Comparison of ENCODE assay signal across 16 cellular contexts in genomic region chr15:80507131-80507530, GRCh38.
DNase-seq lines count a peak whose midpoint lies in the region; TF ChIP-seq lines count a peak whose summit lies in the region.
"Had no signal": no experiment of that assay in that cellular context is flagged by ENCODE, and none has a peak within 500 bp of the region (broad histone marks: within the 10 kb centered on the region; RNA-seq: fewer than 3 reads in every experiment).

No MANE protein-coding gene starts in this region.

- H3K27me3 Mint-ChIP-seq in neural progenitor cell (ENCODE audit: insufficient read depth, low read depth) = no peaks in the 10 kb centered on the region

- H3K14ac ChIP-seq in neuronal stem cell (ENCODE audit: low read length) = peak overlapping the region; percentile 22

- H3K36me3 Mint-ChIP-seq in neural progenitor cell = peaks cover 25% of the 10 kb centered on the region

- H2AK5ac ChIP-seq in neuronal stem cell (ENCODE audit: low read depth, low read length) = no peak overlapping the region

- no peak overlapping the region for H3K18ac ChIP-seq in neuronal stem cell (ENCODE audit: low read length)

- no peak overlapping the region for H2BK120ac ChIP-seq in neuronal stem cell (ENCODE audit: low read depth, low read length)

- DNase-seq in EH (ENCODE audit: low read depth) (peak; percentile 94), SJSA1 (ENCODE audit: low read depth in 1 of 2, low spot score in 2 of 2) (no peak), fibroblast of lung (ENCODE audit: low read depth in 2 of 2) (no peak), neuronal stem cell (ENCODE audit: low spot score) (no peak), OCI-M1 (lab: John Stamatoyannopoulos, UW) (no peak), neural progenitor cell (ENCODE audit: low spot score) (no peak), NAMALWA (ENCODE audit: low spot score) (no peak), NCI-H146 treated with DMSO at 0.1 percent for 48 hours (lab: John Stamatoyannopoulos, UW; ENCODE audit: unreplicated experiment) (no peak)
- DNase-seq: AML-193, GDM1, NCI-H1105, NCI-H187 treated with DMSO at 0.1 percent for 48 hours, NCI-H510A, NCI-H82 had no signal

- H3K27ac ChIP-seq in SJSA1 (peak overlapping the region; percentile 89), fibroblast of lung (ENCODE audit: insufficient read depth, low read length) (peak overlapping the region; percentile 87), neuronal stem cell (replicated peaks; ENCODE audit: low read length) (no peak overlapping the region), neural progenitor cell (no peak overlapping the region)
- H3K27ac ChIP-seq: KMS-11 had no signal

- H3K23ac ChIP-seq in neuronal stem cell (ENCODE audit: low read depth, low read length, poor library complexity) = no peak overlapping the region

- H3K9ac ChIP-seq in fibroblast of lung (ENCODE audit: insufficient read depth, low read length) (peak overlapping the region; percentile 48), neuronal stem cell (ENCODE audit: low read depth, low read length, poor library complexity) (no peak overlapping the region), neural progenitor cell (no peak overlapping the region)
- H3K9ac ChIP-seq: KMS-11 had no signal

- H3K4me1 ChIP-seq in SJSA1 (replicated peaks) = peaks cover 28% of the 10 kb centered on the region
- H3K4me1 ChIP-seq in fibroblast of lung (ENCODE audit: control insufficient read depth, extremely low read depth, insufficient read depth, low read length) = peaks cover 18% of the 10 kb centered on the region
- H3K4me1 ChIP-seq in neuronal stem cell (ENCODE audit: control insufficient read depth in 2 of 2, insufficient read depth in 1 of 2, low read depth in 1 of 2, low read length in 2 of 2) = peaks cover 0 to 1% of the 10 kb centered on the region in 2 donors
- H3K4me1 ChIP-seq in neural progenitor cell = no peaks in the 10 kb centered on the region

- no peak overlapping the region for H4K91ac ChIP-seq in neuronal stem cell (ENCODE audit: low read depth, low read length, poor library complexity)

- H3K9me3 ChIP-seq in SJSA1 (replicated peaks) (no peaks in the 10 kb centered on the region), fibroblast of lung (ENCODE audit: control insufficient read depth, insufficient read depth, low read depth, low read length) (no peaks in the 10 kb centered on the region), neuronal stem cell (replicated peaks in 1 of 2; ENCODE audit: control insufficient read depth in 2 of 2, insufficient read depth in 1 of 2, low read depth in 1 of 2, low read length in 2 of 2) (peaks cover 2 to 16% of the 10 kb centered on the region in 2 donors), neural progenitor cell (ENCODE audit: low read depth) (no peaks in the 10 kb centered on the region)
- H3K9me3 ChIP-seq: MG63 had no signal

- no peak overlapping the region for H3K4ac ChIP-seq in neuronal stem cell (ENCODE audit: low read length)

- H3K79me2 ChIP-seq in fibroblast of lung (ENCODE audit: control insufficient read depth, insufficient read depth, low read length) = no peaks in the 10 kb centered on the region
- no peaks in the 10 kb centered on the region for H3K79me2 ChIP-seq in neural progenitor cell (ENCODE audit: low read depth)

- no peak overlapping the region for H2BK5ac ChIP-seq in neuronal stem cell (ENCODE audit: low read length)

- no peak overlapping the region for H3K27ac Mint-ChIP-seq in neural progenitor cell

- H3K27me3 ChIP-seq in SJSA1 (replicated peaks) = no peaks in the 10 kb centered on the region
- H3K27me3 ChIP-seq in fibroblast of lung (ENCODE audit: control insufficient read depth, insufficient read depth, low read length) = no peaks in the 10 kb centered on the region
- H3K27me3 ChIP-seq in neuronal stem cell (ENCODE audit: control insufficient read depth in 3 of 3, insufficient read depth in 3 of 3, low read depth in 1 of 3, low read length in 3 of 3) = no peaks in the 10 kb centered on the region
- H3K27me3 ChIP-seq in neural progenitor cell = no peaks in the 10 kb centered on the region
- H3K27me3 ChIP-seq: MG63 had no signal

- H3K9me3 Mint-ChIP-seq in neural progenitor cell = no peaks in the 10 kb centered on the region

- no CpG with 5 or more reads among the region's 5 CpGs for WGBS in neuronal stem cell (ENCODE audit: extremely low coverage in 2 of 2, insufficient read length in 2 of 2, insufficient replicate concordance in 1 of 2), 2 donors

- H3K4me3 Mint-ChIP-seq in neural progenitor cell = no peak overlapping the region

- no peaks in the 10 kb centered on the region for H3F3A ChIP-seq in neural progenitor cell (ENCODE audit: low read depth)

- no peak overlapping the region for H3K4me3 ChIP-seq in SJSA1
- no peak overlapping the region for H3K4me3 ChIP-seq in fibroblast of lung (replicated peaks in 1 of 4; ENCODE audit: control extremely low read depth in 1 of 4, insufficient read depth in 1 of 4, low read depth in 3 of 4, low read length in 4 of 4)
- H3K4me3 ChIP-seq in neuronal stem cell (ENCODE audit: low read length in 2 of 2) = no peak overlapping the region
- H3K4me3 ChIP-seq in neural progenitor cell = no peak overlapping the region
- H3K4me3 ChIP-seq: MG63 had no signal

- no peak overlapping the region for H2AFZ ChIP-seq in fibroblast of lung (ENCODE audit: low read length)
- no peak overlapping the region for H2AFZ ChIP-seq in neuronal stem cell (ENCODE audit: low read length)
- no peak overlapping the region for H2AFZ ChIP-seq in neural progenitor cell (replicated peaks)

- no peaks in the 10 kb centered on the region for H4K20me1 ChIP-seq in fibroblast of lung (ENCODE audit: control insufficient read depth, extremely low read depth, insufficient read depth, low read length)
- H4K20me1 ChIP-seq in neural progenitor cell (ENCODE audit: low read depth) = no peaks in the 10 kb centered on the region

- no peaks in the 10 kb centered on the region for H3K4me1 Mint-ChIP-seq in neural progenitor cell

- no peaks in the 10 kb centered on the region for H3K79me1 ChIP-seq in neuronal stem cell (ENCODE audit: low read depth, low read length)

- peak overlapping the region; percentile 44 for H3K4me2 ChIP-seq in fibroblast of lung (ENCODE audit: extremely low read depth, insufficient read depth, low read length)
- H3K4me2 ChIP-seq in neuronal stem cell (ENCODE audit: insufficient read depth, low read length, poor library complexity, severe bottlenecking) = no peak overlapping the region
- H3K4me2 ChIP-seq in neural progenitor cell = no peak overlapping the region
- H3K4me2 ChIP-seq: KMS-11 had no signal

- H4K8ac ChIP-seq in neuronal stem cell (ENCODE audit: low read depth, low read length) = no peak overlapping the region

- H2BK15ac ChIP-seq in neuronal stem cell (ENCODE audit: low read length) = no peak overlapping the region

- H2BK12ac ChIP-seq in neuronal stem cell (ENCODE audit: low read length) = no peak overlapping the region

- no peaks in the 10 kb centered on the region for H3K36me3 ChIP-seq in SJSA1
- peaks cover 2% of the 10 kb centered on the region for H3K36me3 ChIP-seq in fibroblast of lung (ENCODE audit: control insufficient read depth, insufficient read depth, low read length)
- H3K36me3 ChIP-seq in neuronal stem cell (replicated peaks in 1 of 2; ENCODE audit: control insufficient read depth in 2 of 2, insufficient read depth in 2 of 2, low read length in 2 of 2) = peaks cover 12 to 83% of the 10 kb centered on the region in 2 donors
- H3K36me3 ChIP-seq in neural progenitor cell = peaks cover 5% of the 10 kb centered on the region

- TF ChIP-seq CTCF in fibroblast of lung (conservative IDR thresholded peaks at IDR 0.05 in 1 of 2, IDR thresholded peaks at IDR 0.05 in 1 of 2; ENCODE audit: low read depth in 1 of 2, low read length in 2 of 2) = no peak
- TF ChIP-seq CTCF in neural progenitor cell (IDR thresholded peaks at IDR 0.05) = no peak

Comparison
In these comparisons a context has a peak if more than half of its experiments do, and no peak if none do; other contexts are left out.
1. H3K27ac ChIP-seq: peak in SJSA1 (single experiment) and fibroblast of lung (single experiment); none in neuronal stem cell (single experiment) and neural progenitor cell (single experiment).